ENCODE assay signal across 10 cellular contexts in genomic region chr20:62935968-62936585, GRCh38. TPM values are rescaled to one million over a fixed set of nuclear protein-coding genes. Genes with fewer than 3 reads are reported as not detected.
DNase-seq lines count a peak whose midpoint lies in the region; FAIRE-seq and TF ChIP-seq lines count a peak whose summit lies in the region.
"Had no signal": no experiment of that assay in that cellular context is flagged by ENCODE, and none has a peak within 500 bp of the region (broad histone marks: within the 10 kb centered on the region; RNA-seq: fewer than 3 reads in every experiment).

No MANE protein-coding gene starts in this region.

- no peak overlapping the region for H3K4me3 ChIP-seq in CD4-positive, alpha-beta memory T cell (ENCODE audit: low read length in 2 of 2)
- H3K4me3 ChIP-seq in MM.1S (ENCODE audit: low read length) (no peak overlapping the region; the same call in 1 of the 2 replicates), endothelial cell of umbilical vein (replicated peaks in 1 of 3; ENCODE audit: insufficient read depth in 1 of 3, low read depth in 1 of 3, low read length in 3 of 3) (peak overlapping the region in 1 of 3 experiments; percentile 99), osteoblast (ENCODE audit: insufficient read depth, low read length) (peak overlapping the region; percentile 99), lower leg skin (ENCODE audit: low read depth, poor library complexity, severe bottlenecking) (no peak overlapping the region)

- H3K36me3 ChIP-seq in CD4-positive, alpha-beta memory T cell (ENCODE audit: insufficient read depth, low read length), result no peaks in the 10 kb centered on the region
- no peaks in the 10 kb centered on the region; the same call in 1 of the 2 replicates for H3K36me3 ChIP-seq in MM.1S (replicated peaks; ENCODE audit: insufficient read depth, low read length)
- peaks cover 2 to 8% of the 10 kb centered on the region in 2 experiments for H3K36me3 ChIP-seq in endothelial cell of umbilical vein (ENCODE audit: control insufficient read depth in 2 of 2, extremely low read depth in 1 of 2, insufficient read depth in 2 of 2, low read length in 2 of 2)
- peaks cover 20% of the 10 kb centered on the region for H3K36me3 ChIP-seq in osteoblast (ENCODE audit: insufficient read depth, low read length)

- no peaks in the 10 kb centered on the region for H3K27me3 ChIP-seq in CD4-positive, alpha-beta memory T cell (ENCODE audit: insufficient read depth, low read length)
- H3K27me3 ChIP-seq in MM.1S (replicated peaks; ENCODE audit: insufficient read depth, low read length) (no peaks in the 10 kb centered on the region), endothelial cell of umbilical vein (ENCODE audit: control insufficient read depth in 2 of 2, insufficient read depth in 2 of 2, low read length in 2 of 2) (no peaks in the 10 kb centered on the region), osteoblast (ENCODE audit: insufficient read depth, low read length) (no peaks in the 10 kb centered on the region)
- H3K27me3 ChIP-seq: body of pancreas had no signal

- FAIRE-seq in endothelial cell of umbilical vein (lab: Jason Lieb, UNC), result no peak

- H3F3A ChIP-seq in MM.1S (ENCODE audit: insufficient read depth, low read length), result peaks cover 8% of the 10 kb centered on the region

- no peak overlapping the region for H3K27ac ChIP-seq in CD4-positive, alpha-beta memory T cell (ENCODE audit: low read depth, low read length)
- H3K27ac ChIP-seq in MM.1S (ENCODE audit: low read length) (no peak overlapping the region), endothelial cell of umbilical vein (ENCODE audit: insufficient read depth, low read depth, low read length) (no peak overlapping the region), osteoblast (ENCODE audit: low read depth, low read length) (peak overlapping the region; percentile 89)

- H3K79me2 ChIP-seq in MM.1S (ENCODE audit: low read length) (peaks cover 94% of the 10 kb centered on the region), endothelial cell of umbilical vein (ENCODE audit: control insufficient read depth, insufficient read depth, low read length) (peaks cover 90% of the 10 kb centered on the region), osteoblast (ENCODE audit: insufficient read depth, low read length) (peaks cover 92% of the 10 kb centered on the region)

- intact Hi-C loops in CD4-positive, alpha-beta memory T cell (cut with micrococcal nuclease), result no loop called here
- intact Hi-C loops in endothelial cell of umbilical vein (cut with micrococcal nuclease), result no loop called here
- intact Hi-C loops in lower leg skin (cut with DNase I; ENCODE audit: low total_unique reads), result no loop called here

- H2AFZ ChIP-seq in MM.1S (ENCODE audit: low read length), result no peak overlapping the region
- H2AFZ ChIP-seq in endothelial cell of umbilical vein (ENCODE audit: low read depth, low read length), result no peak overlapping the region
- no peak overlapping the region for H2AFZ ChIP-seq in osteoblast (ENCODE audit: low read length)

- dilution Hi-C loops in endothelial cell of umbilical vein (cut with MboI; ENCODE audit: extremely low pct_ligation_motif_present, low sequenced_read_pairs), result no loop called here

- POLR2A ChIA-PET in CD4-positive, alpha-beta memory T cell (lab: Charles Lee; ENCODE audit: partially characterized antibody), result interaction anchor here (1.5 to 6.6 kb wide), 7 partner anchors 10 to 74 kb away, joined by 3 to 126 read pairs (median 12); partner anchors contain the start of genes DIDO1, SLC17A9 and TCFL5
- POLR2A ChIA-PET in endothelial cell of umbilical vein (lab: Charles Lee), result no interaction called here

- peaks cover 67% of the 10 kb centered on the region for H3K4me1 ChIP-seq in CD4-positive, alpha-beta memory T cell (ENCODE audit: insufficient read depth, low read length)
- H3K4me1 ChIP-seq in MM.1S (ENCODE audit: low read length) (peaks cover 18% of the 10 kb centered on the region), endothelial cell of umbilical vein (ENCODE audit: control insufficient read depth, extremely low read depth, insufficient read depth, low read length) (peaks cover 6% of the 10 kb centered on the region), osteoblast (ENCODE audit: insufficient read depth, low read length) (peaks cover 15% of the 10 kb centered on the region)

- TF ChIP-seq CTCF in MM.1S (IDR thresholded peaks at IDR 0.05; ENCODE audit: low read length) (no peak), endothelial cell of umbilical vein (IDR thresholded peaks at IDR 0.05; ENCODE audit: extremely low read depth in 1 of 2, insufficient read depth in 1 of 2, low read depth in 1 of 2, low read length in 2 of 2) (no peak), osteoblast (IDR thresholded peaks at IDR 0.05; ENCODE audit: extremely low read depth, low read depth, low read length) (no peak), lower leg skin (IDR thresholded peaks at IDR 0.05) (no peak)

- CTCF ChIA-PET in CD4-positive, alpha-beta memory T cell (lab: Charles Lee; ENCODE audit: partially characterized antibody), result interaction anchor here (1.2 to 2.8 kb wide), 7 partner anchors 8 to 36 kb away, joined by 3 to 14 read pairs (median 9); no protein-coding TSS in a partner anchor
- CTCF ChIA-PET in endothelial cell of umbilical vein (lab: Charles Lee), result interaction anchor here (1.3 to 2.2 kb wide), 2 partner anchors 16 to 18 kb away, joined by 3 to 9 read pairs; no protein-coding TSS in a partner anchor

- no peaks in the 10 kb centered on the region for H3K9me2 ChIP-seq in MM.1S (replicated peaks; ENCODE audit: insufficient read depth, low read length)

- H3K4me3 Mint-ChIP-seq in CD4-positive, alpha-beta memory T cell, result peak overlapping the region in 6 of 8 donors; percentile 10 to 98 (median 93)

- TF ChIP-seq POLR2A in endothelial cell of umbilical vein (IDR thresholded peaks at IDR 0.05; ENCODE audit: low read depth, low read length), result no peak
- TF ChIP-seq POLR2A in lower leg skin (IDR thresholded peaks at IDR 0.05), result no peak

- H3K9me3 ChIP-seq in CD4-positive, alpha-beta memory T cell (ENCODE audit: control insufficient read depth in 1 of 2, low read length in 2 of 2), result no peaks in the 10 kb centered on the region
- no peaks in the 10 kb centered on the region for H3K9me3 ChIP-seq in MM.1S (replicated peaks; ENCODE audit: insufficient read depth, low read length)
- no peaks in the 10 kb centered on the region for H3K9me3 ChIP-seq in endothelial cell of umbilical vein (replicated peaks; ENCODE audit: control insufficient read depth, insufficient read depth, low read length)
- H3K9me3 ChIP-seq in osteoblast (ENCODE audit: low read depth, low read length), result no peaks in the 10 kb centered on the region
- H3K9me3 ChIP-seq: body of pancreas had no signal

- H3K27me3 Mint-ChIP-seq in CD4-positive, alpha-beta memory T cell, result no peaks in the 10 kb centered on the region

- H4K20me1 ChIP-seq in MM.1S (ENCODE audit: insufficient read depth, low read length) (peaks cover 11% of the 10 kb centered on the region; the same call in 1 of the 2 replicates), endothelial cell of umbilical vein (replicated peaks; ENCODE audit: control insufficient read depth, extremely low read depth, insufficient read depth, low read length) (no peaks in the 10 kb centered on the region), osteoblast (ENCODE audit: insufficient read depth, low read length) (peaks cover 50% of the 10 kb centered on the region)

- BruUV-seq in endothelial cell of umbilical vein (replicated peaks; lab: Mats Ljungman, UMichigan), result no TSS peak

- DNase-seq in CD4-positive, alpha-beta memory T cell, result no peak
- DNase-seq in MM.1S (no peak), endothelial cell of umbilical vein (ENCODE audit: low read depth, low spot score) (no peak), osteoblast (ENCODE audit: insufficient read length, low spot score, missing footprints) (no peak), NCI-H2029 (lab: John Stamatoyannopoulos, UW) (no peak), lower leg skin (ENCODE audit: low spot score in 2 of 2) (no peak), NCI-H187 treated with DMSO at 0.1 percent for 48 hours (lab: John Stamatoyannopoulos, UW) (no peak), AML-193 (lab: John Stamatoyannopoulos, UW) (no peak)
- DNase-seq: body of pancreas, OCI-M1 had no signal

- no peaks in the 10 kb centered on the region for H3K9me1 ChIP-seq in endothelial cell of umbilical vein (replicated peaks; ENCODE audit: control insufficient read depth, extremely low read depth, insufficient read depth, low read length)

- 77 to 83% methylated on average over 22 of the region's 22 CpGs for WGBS in lower leg skin, 2 donors

- H3K9ac ChIP-seq in MM.1S (ENCODE audit: low read length) (no peak overlapping the region), endothelial cell of umbilical vein (replicated peaks; ENCODE audit: extremely low read depth, insufficient read depth, low read length) (no peak overlapping the region)

- H3K27ac Mint-ChIP-seq in CD4-positive, alpha-beta memory T cell, result no peak overlapping the region

- H3K36me3 Mint-ChIP-seq in CD4-positive, alpha-beta memory T cell, result peaks cover under 1 to 25% of the 10 kb centered on the region in 2 donors

- peaks cover 0 to 3% (median 0%) of the 10 kb centered on the region in 8 donors for H3K9me3 Mint-ChIP-seq in CD4-positive, alpha-beta memory T cell

- H3K4me2 ChIP-seq in MM.1S (ENCODE audit: low read depth, low read length) (peak overlapping the region; percentile 85; the same call in 1 of the 2 replicates), endothelial cell of umbilical vein (ENCODE audit: insufficient read depth, low read length) (peak overlapping the region; percentile 98), osteoblast (ENCODE audit: insufficient read depth, low read length) (peak overlapping the region; percentile 99)

- H3K4me1 Mint-ChIP-seq in CD4-positive, alpha-beta memory T cell, result peaks cover 19 to 45% (median 33%) of the 10 kb centered on the region in 4 donors

RNA-seq across cellular contexts. Expression of gene GID8, which starts 1.9 kb away (rescaled TPM):
- 10 to 100 TPM; 44.4 to 47.8 TPM for total RNA-seq in CD4-positive, alpha-beta memory T cell
- polyA plus RNA-seq in CD4-positive, alpha-beta memory T cell, result 10 to 100 TPM; 11.2 to 19.1 TPM
- total RNA-seq in endothelial cell of umbilical vein (31.4 and 34.6 TPM in 2 replicates), osteoblast (34.4 and 37.1 TPM in 2 replicates), lower leg skin (10 to 100 TPM; 39.6 to 59.3 (median 44.2) TPM)
- 20.6 and 25.3 TPM in 2 replicates for polyA plus RNA-seq in endothelial cell of umbilical vein
- 25.6 and 27.1 TPM in 2 replicates for polyA plus RNA-seq in endothelial cell of umbilical vein (2011; cell fraction: cytosol; rRNA removed)
- polyA plus RNA-seq in endothelial cell of umbilical vein (2011; cell fraction: nucleus; rRNA removed), result 18.7 and 21.7 TPM in 2 replicates
- 28.2 and 28.9 TPM in 2 replicates for polyA plus RNA-seq in endothelial cell of umbilical vein (2012)
- 29.6 and 31.1 TPM in 2 replicates for polyA minus RNA-seq in endothelial cell of umbilical vein
- 13.2 TPM for polyA minus RNA-seq in endothelial cell of umbilical vein (2011; cell fraction: cytosol; rRNA and poly(A)+ RNA removed)
- polyA minus RNA-seq in endothelial cell of umbilical vein (2011; cell fraction: nucleus; rRNA and poly(A)+ RNA removed), result 12.6 and 13.0 TPM in 2 replicates

RNA-seq across cellular contexts. Expression of gene DIDO1, which starts 9.8 kb away (rescaled TPM):
- 100 to 1,000 TPM; 127 to 129 TPM for total RNA-seq in CD4-positive, alpha-beta memory T cell
- polyA plus RNA-seq in CD4-positive, alpha-beta memory T cell, result 10 to 100 TPM; 24.7 to 39.7 TPM
- total RNA-seq in endothelial cell of umbilical vein, result 46.6 and 51.2 TPM in 2 replicates
- 20.7 and 22.1 TPM in 2 replicates for polyA plus RNA-seq in endothelial cell of umbilical vein
- 14.2 and 14.6 TPM in 2 replicates for polyA plus RNA-seq in endothelial cell of umbilical vein (2011; cell fraction: cytosol; rRNA removed)
- polyA plus RNA-seq in endothelial cell of umbilical vein (2011; cell fraction: nucleus; rRNA removed), result 82.8 and 101 TPM in 2 replicates
- polyA plus RNA-seq in endothelial cell of umbilical vein (2012), result 22.4 and 23.8 TPM in 2 replicates
- polyA minus RNA-seq in endothelial cell of umbilical vein, result 42.9 and 45.1 TPM in 2 replicates
- polyA minus RNA-seq in endothelial cell of umbilical vein (2011; cell fraction: cytosol; rRNA and poly(A)+ RNA removed), result 12.6 TPM
- polyA minus RNA-seq in endothelial cell of umbilical vein (2011; cell fraction: nucleus; rRNA and poly(A)+ RNA removed), result 61.9 and 66.0 TPM in 2 replicates
- 44.8 and 46.3 TPM in 2 replicates for total RNA-seq in osteoblast
- 100 to 1,000 TPM in 1 of 4 donors, 10 to 100 TPM in 3; 54.2 to 105 (median 70.7) TPM for total RNA-seq in lower leg skin

RNA-seq across cellular contexts. Expression of gene SLC17A9, which starts 16.4 kb away (rescaled TPM):
- 1 to 10 TPM; 2.1 to 2.4 TPM for total RNA-seq in CD4-positive, alpha-beta memory T cell
- under 1 TPM in 1 of 2 donors, not detected in 1; 0.13 TPM for polyA plus RNA-seq in CD4-positive, alpha-beta memory T cell
- total RNA-seq in endothelial cell of umbilical vein (44.5 and 49.4 TPM in 2 replicates), osteoblast (5.6 and 6.5 TPM in 2 replicates), lower leg skin (1 to 10 TPM in 2 of 4 donors, under 1 TPM in 2; 0.46 to 1.1 (median 0.73) TPM)
- polyA plus RNA-seq in endothelial cell of umbilical vein, result 38.2 and 48.3 TPM in 2 replicates
- 9.6 and 15.4 TPM in 2 replicates for polyA plus RNA-seq in endothelial cell of umbilical vein (2011; cell fraction: cytosol; rRNA removed)
- 182 and 237 TPM in 2 replicates for polyA plus RNA-seq in endothelial cell of umbilical vein (2011; cell fraction: nucleus; rRNA removed)
- polyA plus RNA-seq in endothelial cell of umbilical vein (2012), result 22.2 and 38.9 TPM in 2 replicates
- 10.8 and 19.6 TPM in 2 replicates for polyA minus RNA-seq in endothelial cell of umbilical vein
- polyA minus RNA-seq in endothelial cell of umbilical vein (2011; cell fraction: cytosol; rRNA and poly(A)+ RNA removed), result not detected
- polyA minus RNA-seq in endothelial cell of umbilical vein (2011; cell fraction: nucleus; rRNA and poly(A)+ RNA removed), result 26.9 and 30.8 TPM in 2 replicates
